ENCODE assay signal across 13 cellular contexts in genomic region chr5:137714931-137715330, GRCh38.
"Had no signal": no experiment of that assay in that cellular context is flagged by ENCODE, and none has a peak within 500 bp of the region (broad histone marks: within the 10 kb centered on the region; RNA-seq: fewer than 3 reads in every experiment).

No MANE protein-coding gene starts in this region.

- H3K9me3 ChIP-seq: right lobe of liver, stomach, testis, upper lobe of left lung had no signal

- DNase-seq: activated CD4-positive, alpha-beta memory T cell treated with anti-CD3 and anti-CD28 coated beads, Interleukin-2, amount 10 ng/mL, durations not matched to agents 7 days and 5 days; activated CD4-positive, alpha-beta T cell treated with anti-CD3 and anti-CD28 coated beads for 4 hours; activated naive CD4-positive, alpha-beta T cell treated with anti-CD3 and anti-CD28 coated beads, Interleukin-2, amount 50 U/mL, for 16 hours; activated T-cell treated with anti-CD3 and anti-CD28 coated beads, Interleukin-2, amount 50 U/mL, for 24 hours; adrenal gland; foreskin keratinocyte; psoas muscle; right lobe of liver; stimulated activated CD4-positive, alpha-beta T cell treated with anti-CD3 and anti-CD28 coated beads, Interleukin-1b, Interleukin-23, amount 100 ng/mL, for 48 hours; stomach; testis; upper lobe of left lung had no signal

- H3K27me3 ChIP-seq: adrenal gland, foreskin keratinocyte, right lobe of liver, stomach, testis, upper lobe of left lung had no signal

- H3K4me3 ChIP-seq: adrenal gland, psoas muscle, right lobe of liver, stomach, testis, upper lobe of left lung had no signal

- H3K4me1 ChIP-seq: adrenal gland, foreskin keratinocyte, psoas muscle, stomach, testis, upper lobe of left lung had no signal

- ATAC-seq: foreskin keratinocyte, psoas muscle, right lobe of liver, WTC11 had no signal

- H3K27ac ChIP-seq: adrenal gland, foreskin keratinocyte, psoas muscle, right lobe of liver, stomach, testis, upper lobe of left lung had no signal

- H3K36me3 ChIP-seq: adrenal gland, right lobe of liver, upper lobe of left lung had no signal
